In the genomic region with DNA sequence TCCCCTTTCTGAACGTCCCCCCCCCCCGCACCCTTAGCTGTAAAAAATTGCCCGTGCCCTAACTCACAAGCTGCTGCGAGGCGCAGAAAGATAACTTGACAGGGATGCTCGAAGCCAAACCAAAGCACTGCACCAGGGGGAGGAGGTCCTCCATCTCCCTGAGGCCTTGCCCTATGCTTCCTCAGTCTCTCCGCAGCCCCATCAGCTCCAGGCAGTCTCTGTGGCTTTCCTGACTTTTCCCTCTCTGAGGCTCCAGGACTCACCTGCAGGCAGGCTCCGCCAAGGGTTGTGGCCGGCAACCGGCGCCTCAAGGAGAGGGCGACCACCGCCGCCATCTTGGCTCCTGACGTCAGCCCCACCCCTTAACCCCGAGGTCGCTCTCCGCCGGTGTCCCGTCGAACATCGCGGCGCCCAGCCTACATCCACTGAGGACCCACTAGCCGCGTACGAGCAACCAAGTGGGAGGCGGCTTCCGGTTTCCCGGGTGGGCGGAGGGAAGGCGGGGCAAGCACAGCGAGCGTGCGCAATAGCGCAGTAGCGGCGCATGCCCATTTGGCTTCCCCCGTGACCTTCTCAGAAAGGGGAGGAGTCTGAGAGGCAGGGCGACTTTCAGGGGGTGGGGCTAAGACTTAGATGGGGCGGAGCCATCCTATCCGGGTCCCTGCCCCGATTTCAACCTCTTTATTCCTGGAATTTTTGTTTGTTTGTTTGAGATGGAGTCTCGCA, we compare ENCODE assay signal across 1 cellular context.
TF ChIP-seq lines count a peak whose summit lies in the region.

A gene (minus strand): TSS at position 348 of the 726 bp plus-strand sequence. CDS start 13 bp downstream, at position 335.

TF ChIP-seq in HepG2, 621 proteins besides CTCF, POLR2A, EP300 and RAD21 (continued from another document and continues in another):
- no peak for TF ChIP-seq ZNF772 (CRISPR knock-in tag; IDR thresholded peaks at IDR 0.05)
- 0 out of 2 replicates have a peak, but pooled peaks have one; percentile 49 for TF ChIP-seq ZNF33A (CRISPR knock-in tag; IDR thresholded peaks at IDR 0.05; ENCODE audit: borderline replicate concordance)
- TF ChIP-seq ZNF510 (CRISPR knock-in tag; IDR thresholded peaks at IDR 0.05; ENCODE audit: low read depth), result no peak
- TF ChIP-seq BCL6 (CRISPR knock-in tag; IDR thresholded peaks at IDR 0.05), result peak; percentile 39; the same call in 1 of the 2 replicates
- TF ChIP-seq CCDC6 (CRISPR knock-in tag; IDR thresholded peaks at IDR 0.05), result no peak
- TF ChIP-seq CENPX (CRISPR knock-in tag; IDR thresholded peaks at IDR 0.05), result no peak
- TF ChIP-seq SALL2 (CRISPR knock-in tag; IDR thresholded peaks at IDR 0.05), result 0 out of 2 replicates have a peak, but pooled peaks have one; percentile 63
- no peak for TF ChIP-seq MTF1 (CRISPR knock-in tag; IDR thresholded peaks at IDR 0.05)
- TF ChIP-seq ZNF546 (CRISPR knock-in tag; conservative IDR thresholded peaks at IDR 0.05), result peak; percentile 40; the same call in 1 of the 2 replicates
- TF ChIP-seq ZFP82 (CRISPR knock-in tag; IDR thresholded peaks at IDR 0.05; ENCODE audit: borderline replicate concordance), result 0 out of 2 replicates have a peak, but pooled peaks have one; percentile 49
- peak; percentile 84 for TF ChIP-seq ZNF143 (CRISPR knock-in tag; IDR thresholded peaks at IDR 0.05)
- 0 out of 2 replicates have a peak, but pooled peaks have one; percentile 11 for TF ChIP-seq CBX5 (CRISPR knock-in tag; IDR thresholded peaks at IDR 0.05; ENCODE audit: borderline replicate concordance)
- TF ChIP-seq, protein P1, sequence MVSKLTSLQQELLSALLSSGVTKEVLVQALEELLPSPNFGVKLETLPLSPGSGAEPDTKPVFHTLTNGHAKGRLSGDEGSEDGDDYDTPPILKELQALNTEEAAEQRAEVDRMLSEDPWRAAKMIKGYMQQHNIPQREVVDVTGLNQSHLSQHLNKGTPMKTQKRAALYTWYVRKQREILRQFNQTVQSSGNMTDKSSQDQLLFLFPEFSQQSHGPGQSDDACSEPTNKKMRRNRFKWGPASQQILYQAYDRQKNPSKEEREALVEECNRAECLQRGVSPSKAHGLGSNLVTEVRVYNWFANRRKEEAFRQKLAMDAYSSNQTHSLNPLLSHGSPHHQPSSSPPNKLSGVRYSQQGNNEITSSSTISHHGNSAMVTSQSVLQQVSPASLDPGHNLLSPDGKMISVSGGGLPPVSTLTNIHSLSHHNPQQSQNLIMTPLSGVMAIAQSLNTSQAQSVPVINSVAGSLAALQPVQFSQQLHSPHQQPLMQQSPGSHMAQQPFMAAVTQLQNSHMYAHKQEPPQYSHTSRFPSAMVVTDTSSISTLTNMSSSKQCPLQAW (CRISPR knock-in tag; IDR thresholded peaks at IDR 0.05), result 0 out of 2 replicates have a peak, but pooled peaks have one; percentile 14
- no peak for TF ChIP-seq FOXJ3 (CRISPR knock-in tag; IDR thresholded peaks at IDR 0.05; ENCODE audit: borderline replicate concordance)
- no peak for TF ChIP-seq ZNF30 (CRISPR knock-in tag; IDR thresholded peaks at IDR 0.05)
- no peak for TF ChIP-seq ATM (IDR thresholded peaks at IDR 0.05; ENCODE audit: borderline replicate concordance)
- TF ChIP-seq, protein P2, sequence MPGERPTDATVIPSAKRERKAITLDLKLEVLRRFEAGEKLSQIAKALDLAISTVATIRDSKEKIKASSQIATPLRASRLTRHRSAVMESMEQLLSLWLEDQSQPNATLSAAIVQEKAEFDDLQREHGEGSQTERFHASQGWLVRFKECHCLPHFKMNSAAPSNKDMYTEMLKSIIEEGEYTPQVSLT (CRISPR knock-in tag; IDR thresholded peaks at IDR 0.05; ENCODE audit: borderline replicate concordance, low read depth), result no peak
- no peak for TF ChIP-seq ZNF10 (CRISPR knock-in tag; IDR thresholded peaks at IDR 0.05; ENCODE audit: borderline replicate concordance, low read depth)
- 0 out of 2 replicates have a peak, but pooled peaks have one; percentile 22 for TF ChIP-seq ZNF337 (CRISPR knock-in tag; IDR thresholded peaks at IDR 0.05; ENCODE audit: borderline replicate concordance, low read depth)
- peak; percentile 56; the same call in 1 of the 2 replicates for TF ChIP-seq NFYC (CRISPR knock-in tag; IDR thresholded peaks at IDR 0.05)
- TF ChIP-seq ZNF367 (CRISPR knock-in tag; IDR thresholded peaks at IDR 0.05; ENCODE audit: borderline replicate concordance), result no peak
- no peak for TF ChIP-seq ZNF251 (CRISPR knock-in tag; IDR thresholded peaks at IDR 0.05)
- no peak for TF ChIP-seq ZNF75D (CRISPR knock-in tag; IDR thresholded peaks at IDR 0.05; ENCODE audit: borderline replicate concordance)
- TF ChIP-seq, protein P3, sequence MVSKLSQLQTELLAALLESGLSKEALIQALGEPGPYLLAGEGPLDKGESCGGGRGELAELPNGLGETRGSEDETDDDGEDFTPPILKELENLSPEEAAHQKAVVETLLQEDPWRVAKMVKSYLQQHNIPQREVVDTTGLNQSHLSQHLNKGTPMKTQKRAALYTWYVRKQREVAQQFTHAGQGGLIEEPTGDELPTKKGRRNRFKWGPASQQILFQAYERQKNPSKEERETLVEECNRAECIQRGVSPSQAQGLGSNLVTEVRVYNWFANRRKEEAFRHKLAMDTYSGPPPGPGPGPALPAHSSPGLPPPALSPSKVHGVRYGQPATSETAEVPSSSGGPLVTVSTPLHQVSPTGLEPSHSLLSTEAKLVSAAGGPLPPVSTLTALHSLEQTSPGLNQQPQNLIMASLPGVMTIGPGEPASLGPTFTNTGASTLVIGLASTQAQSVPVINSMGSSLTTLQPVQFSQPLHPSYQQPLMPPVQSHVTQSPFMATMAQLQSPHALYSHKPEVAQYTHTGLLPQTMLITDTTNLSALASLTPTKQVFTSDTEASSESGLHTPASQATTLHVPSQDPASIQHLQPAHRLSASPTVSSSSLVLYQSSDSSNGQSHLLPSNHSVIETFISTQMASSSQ (IDR thresholded peaks at IDR 0.05; ENCODE audit: low read depth), result no peak
- TF ChIP-seq, protein P3 (CRISPR knock-in tag; IDR thresholded peaks at IDR 0.05; ENCODE audit: borderline replicate concordance), result no peak
- TF ChIP-seq, protein P4, sequence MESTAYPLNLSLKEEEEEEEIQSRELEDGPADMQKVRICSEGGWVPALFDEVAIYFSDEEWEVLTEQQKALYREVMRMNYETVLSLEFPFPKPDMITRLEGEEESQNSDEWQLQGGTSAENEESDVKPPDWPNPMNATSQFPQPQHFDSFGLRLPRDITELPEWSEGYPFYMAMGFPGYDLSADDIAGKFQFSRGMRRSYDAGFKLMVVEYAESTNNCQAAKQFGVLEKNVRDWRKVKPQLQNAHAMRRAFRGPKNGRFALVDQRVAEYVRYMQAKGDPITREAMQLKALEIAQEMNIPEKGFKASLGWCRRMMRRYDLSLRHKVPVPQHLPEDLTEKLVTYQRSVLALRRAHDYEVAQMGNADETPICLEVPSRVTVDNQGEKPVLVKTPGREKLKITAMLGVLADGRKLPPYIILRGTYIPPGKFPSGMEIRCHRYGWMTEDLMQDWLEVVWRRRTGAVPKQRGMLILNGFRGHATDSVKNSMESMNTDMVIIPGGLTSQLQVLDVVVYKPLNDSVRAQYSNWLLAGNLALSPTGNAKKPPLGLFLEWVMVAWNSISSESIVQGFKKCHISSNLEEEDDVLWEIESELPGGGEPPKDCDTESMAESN (CRISPR knock-in tag; conservative IDR thresholded peaks at IDR 0.05), result peak; percentile 83; the same call in 1 of the 2 replicates
- no peak for TF ChIP-seq MTF2 (CRISPR knock-in tag; IDR thresholded peaks at IDR 0.05; ENCODE audit: borderline replicate concordance)
- no peak for TF ChIP-seq HDAC6 (IDR thresholded peaks at IDR 0.05; ENCODE audit: low read depth, low read length)
- TF ChIP-seq RELA (CRISPR knock-in tag; IDR thresholded peaks at IDR 0.05), result 0 out of 2 replicates have a peak, but pooled peaks have one; percentile 43
- no peak for TF ChIP-seq ZNF264 (CRISPR knock-in tag; IDR thresholded peaks at IDR 0.05)
- TF ChIP-seq ZNF777 (CRISPR knock-in tag; IDR thresholded peaks at IDR 0.05), result peak; percentile 94
- TF ChIP-seq, protein P5, sequence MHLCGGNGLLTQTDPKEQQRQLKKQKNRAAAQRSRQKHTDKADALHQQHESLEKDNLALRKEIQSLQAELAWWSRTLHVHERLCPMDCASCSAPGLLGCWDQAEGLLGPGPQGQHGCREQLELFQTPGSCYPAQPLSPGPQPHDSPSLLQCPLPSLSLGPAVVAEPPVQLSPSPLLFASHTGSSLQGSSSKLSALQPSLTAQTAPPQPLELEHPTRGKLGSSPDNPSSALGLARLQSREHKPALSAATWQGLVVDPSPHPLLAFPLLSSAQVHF (CRISPR knock-in tag; IDR thresholded peaks at IDR 0.05), result no peak
- TF ChIP-seq KDM3A (CRISPR knock-in tag; IDR thresholded peaks at IDR 0.05; ENCODE audit: low read depth), result 0 out of 2 replicates have a peak, but pooled peaks have one; percentile 45
- TF ChIP-seq ZNF615 (CRISPR knock-in tag; IDR thresholded peaks at IDR 0.05; ENCODE audit: borderline replicate concordance), result no peak
- TF ChIP-seq, protein P6, sequence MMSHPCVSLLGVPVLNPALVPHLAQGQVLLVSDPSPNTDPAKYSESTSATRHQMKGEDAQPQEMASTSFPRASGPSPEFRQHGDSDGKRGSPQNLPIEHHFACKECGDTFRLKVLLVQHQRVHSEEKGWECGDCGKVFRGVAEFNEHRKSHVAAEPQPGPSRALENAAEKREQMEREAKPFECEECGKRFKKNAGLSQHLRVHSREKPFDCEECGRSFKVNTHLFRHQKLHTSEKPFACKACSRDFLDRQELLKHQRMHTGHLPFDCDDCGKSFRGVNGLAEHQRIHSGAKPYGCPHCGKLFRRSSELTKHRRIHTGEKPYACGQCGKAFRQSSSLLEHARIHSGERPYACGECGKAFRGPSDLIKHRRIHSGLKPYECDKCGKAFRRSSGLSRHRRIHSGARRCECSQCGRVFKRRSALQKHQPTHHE (CRISPR knock-in tag; IDR thresholded peaks at IDR 0.05; ENCODE audit: borderline replicate concordance), result peak; percentile 56; the same call in 1 of the 2 replicates
- 0 out of 2 replicates have a peak, but pooled peaks have one; percentile 26 for TF ChIP-seq PCBP1 (IDR thresholded peaks at IDR 0.05; ENCODE audit: borderline replicate concordance, low read depth, low read length)
- TF ChIP-seq ZNF678 (CRISPR knock-in tag; IDR thresholded peaks at IDR 0.05), result no peak
- TF ChIP-seq, protein P7, sequence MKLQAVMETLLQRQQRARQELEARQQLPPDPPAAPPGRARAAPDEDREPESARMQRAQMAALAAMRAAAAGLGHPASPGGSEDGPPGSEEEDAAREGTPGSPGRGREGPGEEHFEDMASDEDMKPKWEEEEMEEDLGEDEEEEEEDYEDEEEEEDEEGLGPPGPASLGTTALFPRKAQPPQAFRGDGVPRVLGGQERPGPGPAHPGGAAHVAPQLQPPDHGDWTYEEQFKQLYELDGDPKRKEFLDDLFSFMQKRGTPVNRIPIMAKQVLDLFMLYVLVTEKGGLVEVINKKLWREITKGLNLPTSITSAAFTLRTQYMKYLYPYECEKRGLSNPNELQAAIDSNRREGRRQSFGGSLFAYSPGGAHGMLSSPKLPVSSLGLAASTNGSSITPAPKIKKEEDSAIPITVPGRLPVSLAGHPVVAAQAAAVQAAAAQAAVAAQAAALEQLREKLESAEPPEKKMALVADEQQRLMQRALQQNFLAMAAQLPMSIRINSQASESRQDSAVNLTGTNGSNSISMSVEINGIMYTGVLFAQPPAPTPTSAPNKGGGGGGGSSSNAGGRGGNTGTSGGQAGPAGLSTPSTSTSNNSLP (IDR thresholded peaks at IDR 0.05; ENCODE audit: low read depth, low read length), result no peak
- TF ChIP-seq NRL (CRISPR knock-in tag; IDR thresholded peaks at IDR 0.05; ENCODE audit: borderline replicate concordance), result peak; percentile 51; the same call in 1 of the 2 replicates
- TF ChIP-seq, protein P8, sequence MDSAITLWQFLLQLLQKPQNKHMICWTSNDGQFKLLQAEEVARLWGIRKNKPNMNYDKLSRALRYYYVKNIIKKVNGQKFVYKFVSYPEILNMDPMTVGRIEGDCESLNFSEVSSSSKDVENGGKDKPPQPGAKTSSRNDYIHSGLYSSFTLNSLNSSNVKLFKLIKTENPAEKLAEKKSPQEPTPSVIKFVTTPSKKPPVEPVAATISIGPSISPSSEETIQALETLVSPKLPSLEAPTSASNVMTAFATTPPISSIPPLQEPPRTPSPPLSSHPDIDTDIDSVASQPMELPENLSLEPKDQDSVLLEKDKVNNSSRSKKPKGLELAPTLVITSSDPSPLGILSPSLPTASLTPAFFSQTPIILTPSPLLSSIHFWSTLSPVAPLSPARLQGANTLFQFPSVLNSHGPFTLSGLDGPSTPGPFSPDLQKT (CRISPR knock-in tag; IDR thresholded peaks at IDR 0.05; ENCODE audit: borderline replicate concordance), result no peak
- TF ChIP-seq MXI1 (IDR thresholded peaks at IDR 0.05; ENCODE audit: borderline replicate concordance, low read depth, low read length), result peak; percentile 57; the same call in 1 of the 3 replicates
- TF ChIP-seq, protein P9, sequence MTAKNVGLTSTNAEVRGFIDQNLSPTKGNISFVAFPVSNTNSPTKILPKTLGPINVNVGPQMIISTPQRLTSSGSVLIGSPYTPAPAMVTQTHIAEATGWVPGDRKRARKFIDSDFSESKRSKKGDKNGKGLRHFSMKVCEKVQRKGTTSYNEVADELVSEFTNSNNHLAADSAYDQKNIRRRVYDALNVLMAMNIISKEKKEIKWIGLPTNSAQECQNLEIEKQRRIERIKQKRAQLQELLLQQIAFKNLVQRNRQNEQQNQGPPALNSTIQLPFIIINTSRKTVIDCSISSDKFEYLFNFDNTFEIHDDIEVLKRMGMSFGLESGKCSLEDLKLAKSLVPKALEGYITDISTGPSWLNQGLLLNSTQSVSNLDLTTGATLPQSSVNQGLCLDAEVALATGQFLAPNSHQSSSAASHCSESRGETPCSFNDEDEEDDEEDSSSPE (CRISPR knock-in tag; IDR thresholded peaks at IDR 0.05), result peak; percentile 58
- TF ChIP-seq ZKSCAN5 (CRISPR knock-in tag; IDR thresholded peaks at IDR 0.05), result no peak
- peak in 1 of 2 experiments; percentile 81; a peak in 1 of 4 replicates for TF ChIP-seq KLF16 (CRISPR knock-in tag; IDR thresholded peaks at IDR 0.05)
- TF ChIP-seq, protein P10, sequence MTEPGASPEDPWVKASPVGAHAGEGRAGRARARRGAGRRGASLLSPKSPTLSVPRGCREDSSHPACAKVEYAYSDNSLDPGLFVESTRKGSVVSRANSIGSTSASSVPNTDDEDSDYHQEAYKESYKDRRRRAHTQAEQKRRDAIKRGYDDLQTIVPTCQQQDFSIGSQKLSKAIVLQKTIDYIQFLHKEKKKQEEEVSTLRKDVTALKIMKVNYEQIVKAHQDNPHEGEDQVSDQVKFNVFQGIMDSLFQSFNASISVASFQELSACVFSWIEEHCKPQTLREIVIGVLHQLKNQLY (CRISPR knock-in tag; IDR thresholded peaks at IDR 0.05), result 0 out of 2 replicates have a peak, but pooled peaks have one; percentile 29
- no peak for TF ChIP-seq ZNF552 (CRISPR knock-in tag; IDR thresholded peaks at IDR 0.05; ENCODE audit: borderline replicate concordance)
